10 cellular contexts compared by ENCODE assay signal in genomic region chr11:71096751-71097388, GRCh38.
"Had no signal": no experiment of that assay in that cellular context is flagged by ENCODE, and none has a peak within 500 bp of the region (broad histone marks: within the 10 kb centered on the region; RNA-seq: fewer than 3 reads in every experiment).

No MANE protein-coding gene starts in this region.

- H3K36me3 Mint-ChIP-seq: mesothelial cell of epicardium had no signal

- H3K4me3 Mint-ChIP-seq: activated CD4-positive, alpha-beta T cell treated with anti-CD3 and anti-CD28 coated beads for 36 hours; activated naive CD4-positive, alpha-beta T cell treated with anti-CD3 and anti-CD28 coated beads for 36 hours; mesothelial cell of epicardium had no signal

- H3K27ac ChIP-seq: colonic mucosa, hepatocyte, right atrium auricular region, tibial nerve, WERI-Rb-1 had no signal

- H3K27me3 ChIP-seq: colonic mucosa, hepatocyte, right atrium auricular region, tibial nerve had no signal

- H3K27me3 Mint-ChIP-seq: activated CD4-positive, alpha-beta T cell treated with anti-CD3 and anti-CD28 coated beads for 36 hours had no signal

- H3K9me3 ChIP-seq: colonic mucosa, right atrium auricular region, tibial nerve had no signal

- H3K4me1 ChIP-seq: colonic mucosa, right atrium auricular region, tibial nerve had no signal

- DNase-seq: activated CD4-positive, alpha-beta T cell treated with anti-CD3 and anti-CD28 coated beads for 36 hours; activated naive CD4-positive, alpha-beta T cell treated with anti-CD3 and anti-CD28 coated beads for 36 hours; colonic mucosa; small intestine; T1000; WERI-Rb-1 had no signal

- H3K27ac Mint-ChIP-seq: activated CD4-positive, alpha-beta T cell treated with anti-CD3 and anti-CD28 coated beads for 36 hours; activated naive CD4-positive, alpha-beta T cell treated with anti-CD3 and anti-CD28 coated beads for 36 hours; mesothelial cell of epicardium had no signal

- H3K9me3 Mint-ChIP-seq: activated naive CD4-positive, alpha-beta T cell treated with anti-CD3 and anti-CD28 coated beads for 36 hours; mesothelial cell of epicardium had no signal

- H2AFZ ChIP-seq: hepatocyte had no signal

- ATAC-seq: activated CD4-positive, alpha-beta T cell treated with anti-CD3 and anti-CD28 coated beads for 36 hours had no signal

- H3K4me3 ChIP-seq: colonic mucosa, hepatocyte, right atrium auricular region, tibial nerve had no signal

- H3K4me1 Mint-ChIP-seq: activated CD4-positive, alpha-beta T cell treated with anti-CD3 and anti-CD28 coated beads for 36 hours; mesothelial cell of epicardium had no signal

- H3K4me2 ChIP-seq: hepatocyte had no signal

- H3K36me3 ChIP-seq: colonic mucosa, right atrium auricular region, tibial nerve, WERI-Rb-1 had no signal
